26 cellular contexts compared by ENCODE assay signal in the genomic region with DNA sequence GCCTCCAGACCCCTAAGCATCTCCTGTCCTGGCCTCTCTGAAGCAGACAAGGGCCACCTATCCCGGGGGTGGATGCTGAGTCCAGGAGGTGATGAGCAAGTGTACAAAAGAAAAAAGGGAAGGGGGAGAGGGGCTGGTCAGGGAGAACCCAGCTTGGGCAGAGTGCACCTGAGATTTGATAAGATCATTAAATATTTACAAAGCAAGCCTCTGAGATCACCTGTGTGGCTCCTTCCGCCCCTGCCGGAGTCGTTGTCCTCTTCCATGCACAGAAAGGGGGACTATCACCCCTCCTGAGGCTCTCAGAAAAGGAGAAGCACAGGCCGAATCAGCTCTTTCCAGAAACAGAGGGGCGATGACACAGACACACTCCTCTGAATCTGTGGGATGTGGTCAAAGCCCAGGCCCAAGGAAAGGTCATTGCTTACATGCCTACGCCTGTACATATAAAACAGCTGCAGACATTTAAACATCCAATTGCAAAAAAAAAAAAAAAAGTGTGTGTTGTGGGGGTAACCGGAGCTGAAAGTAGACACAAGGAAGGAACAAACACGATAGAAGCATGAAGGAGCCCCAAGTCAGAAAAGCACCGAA. TPM values are rescaled to one million over a fixed set of nuclear protein-coding genes. Genes with fewer than 3 reads are reported as not detected.
DNase-seq lines count a peak whose midpoint lies in the region; ATAC-seq, FAIRE-seq and TF ChIP-seq lines count a peak whose summit lies in the region.
"Had no signal": no experiment of that assay in that cellular context is flagged by ENCODE, and none has a peak within 500 bp of the region (broad histone marks: within the 10 kb centered on the region; RNA-seq: fewer than 3 reads in every experiment).

No MANE protein-coding gene starts in this region.

- no peak for TF ChIP-seq EP300 in H1 (IDR thresholded peaks at IDR 0.05; ENCODE audit: borderline replicate concordance in 1 of 2, low read depth in 2 of 2, low read length in 2 of 2)

- no peaks in the 10 kb centered on the region for H3K79me2 ChIP-seq in H1 (ENCODE audit: control insufficient read depth in 1 of 2, insufficient read depth in 2 of 2, low read length in 2 of 2)

- peak overlapping the region; percentile 62; the same call in 1 of the 2 replicates for H4K8ac ChIP-seq in H1 (ENCODE audit: extremely low read depth, insufficient read depth, low read length)

- DNase-seq in LHCN-M2 (ENCODE audit: low read depth) (peak; percentile 29), Panc1 (ENCODE audit: low read depth, low spot score) (no peak), H1 (ENCODE audit: low read depth in 1 of 2, low spot score in 2 of 2) (no peak), GM19239 (ENCODE audit: insufficient read length, low spot score) (no peak), NCI-H2196 (lab: John Stamatoyannopoulos, UW; ENCODE audit: unreplicated experiment) (no peak)
- no peak for DNase-seq in stimulated activated naive B cell treated with anti-CD40 and anti-IgM and Interleukin-4, amounts not matched to agents 10 μg/mL and 1 μg/mL and 100 μg/mL, for 72 hours
- no peak for DNase-seq in central memory CD4-positive, alpha-beta T cell
- DNase-seq: AML-193; CD4-positive, alpha-beta memory T cell; COR-L47; KG1; NCI-H1092; NCI-H1417 treated with DMSO at 0.1 percent for 48 hours; NCI-H187 treated with DMSO at 0.1 percent for 48 hours; NCI-H2171 treated with DMSO at 0.1 percent for 48 hours; NCI-H524 treated with DMSO at 0.1 percent for 48 hours; NCI-H774; RPMI8226; SHP77; T-helper 1 cell had no signal

- H3K9me3 Mint-ChIP-seq in stimulated activated naive B cell treated with anti-CD40 and anti-IgM and Interleukin-4, amounts not matched to agents 10 μg/mL and 1 μg/mL and 100 μg/mL, for 72 hours = peaks cover 11 to 12% of the 10 kb centered on the region in 2 donors
- H3K9me3 Mint-ChIP-seq: GM23338 had no signal

- intact Hi-C loops in Panc1 (cut with micrococcal nuclease; ENCODE audit: unreplicated experiment) = no loop called here

- H3K4me1 Mint-ChIP-seq in stimulated activated naive B cell treated with anti-CD40 and anti-IgM and Interleukin-4, amounts not matched to agents 10 μg/mL and 1 μg/mL and 100 μg/mL, for 72 hours = no peaks in the 10 kb centered on the region
- H3K4me1 Mint-ChIP-seq: GM23338 had no signal

- TF ChIP-seq CTCF in Panc1 (IDR thresholded peaks at IDR 0.05) (no peak), H1 (IDR thresholded peaks at IDR 0.05; ENCODE audit: control extremely low read depth in 1 of 3, insufficient read depth in 1 of 3, low read depth in 1 of 3, low read length in 3 of 3) (no peak)

- H3K27me3 ChIP-seq in Panc1 (ENCODE audit: control insufficient read depth, insufficient read depth, low read length) (no peaks in the 10 kb centered on the region), H1 (replicated peaks in 1 of 4; ENCODE audit: control insufficient read depth in 3 of 4, extremely low read depth in 1 of 4, insufficient read depth in 3 of 4, low read length in 3 of 4) (no peaks in the 10 kb centered on the region)
- H3K27me3 ChIP-seq: BLaER1 treated with 17β-estradiol and CSF1 and Interleukin-3, amounts not matched to agents 10 nM and 100 nM had no signal

- H3K79me1 ChIP-seq in H1 (ENCODE audit: low read depth, low read length) = no peaks in the 10 kb centered on the region

- peak; percentile 38; the same call in 1 of the 2 replicates for ATAC-seq in Panc1
- no peak for ATAC-seq in stimulated activated naive B cell treated with anti-CD40 and anti-IgM and Interleukin-4, amounts not matched to agents 10 μg/mL and 1 μg/mL and 100 μg/mL, for 72 hours (replicated peaks)
- ATAC-seq: GM23338 had no signal

- no TSS peak for BruUV-seq in Panc1 (replicated peaks; lab: Mats Ljungman, UMichigan)

- no peaks in the 10 kb centered on the region for H3K23me2 ChIP-seq in H1 (ENCODE audit: low read depth, low read length)

- H3K23ac ChIP-seq in H1 (ENCODE audit: insufficient read length) = no peak overlapping the region

- H3K4me3 ChIP-seq in Panc1 (ENCODE audit: low read depth in 2 of 2, low read length in 2 of 2) = no peak overlapping the region
- no peak overlapping the region for H3K4me3 ChIP-seq in H1 (ENCODE audit: extremely low read depth in 1 of 4, insufficient read depth in 2 of 4, low read depth in 3 of 4, low read length in 4 of 4)
- H3K4me3 ChIP-seq: A549; BLaER1 treated with 17β-estradiol and CSF1 and Interleukin-3, amounts not matched to agents 10 nM and 100 nM; GM23338; HAP-1 had no signal

- H4K20me1 ChIP-seq in H1 (replicated peaks in 1 of 2; ENCODE audit: control insufficient read depth in 1 of 2, insufficient read depth in 2 of 2, low read length in 2 of 2) = no peaks in the 10 kb centered on the region
- H4K20me1 ChIP-seq: BLaER1 treated with 17β-estradiol and CSF1 and Interleukin-3, amounts not matched to agents 10 nM and 100 nM had no signal

- no peak overlapping the region for H4K91ac ChIP-seq in H1 (replicated peaks; ENCODE audit: insufficient read length, low read length)

- H3K9me3 ChIP-seq in Panc1 (ENCODE audit: control insufficient read depth, insufficient read depth, low read depth, low read length) (no peaks in the 10 kb centered on the region), H1 (ENCODE audit: insufficient read depth in 2 of 2, low read depth in 1 of 2, low read length in 1 of 2) (0 out of 4 replicates have a peak, but pooled peaks cover 0 to 5% of the 10 kb centered on the region in 2 experiments)
- H3K9me3 ChIP-seq: HAP-1 had no signal

- H3K4ac ChIP-seq in H1 (replicated peaks; ENCODE audit: insufficient read length, low read depth, low read length) = no peak overlapping the region

- H2AK5ac ChIP-seq in H1 (ENCODE audit: low read depth, low read length) = no peak overlapping the region

- no peak overlapping the region for H3K4me2 ChIP-seq in H1 (ENCODE audit: insufficient read depth in 1 of 2, low read depth in 2 of 2, low read length in 2 of 2)
- H3K4me2 ChIP-seq: A549; BLaER1 treated with 17β-estradiol and CSF1 and Interleukin-3, amounts not matched to agents 10 nM and 100 nM; GM23338 had no signal

- H3K27ac ChIP-seq in Panc1 (ENCODE audit: low read length) = no peak overlapping the region
- H3K27ac ChIP-seq in H1 (ENCODE audit: low read depth, low read length) = no peak overlapping the region
- H3K27ac ChIP-seq: A549; BLaER1 treated with 17β-estradiol and CSF1 and Interleukin-3, amounts not matched to agents 10 nM and 100 nM had no signal

- H2BK120ac ChIP-seq in H1 (replicated peaks; ENCODE audit: low read depth, low read length) = no peak overlapping the region

- peaks cover 12 to 13% of the 10 kb centered on the region in 2 donors for H3K27me3 Mint-ChIP-seq in stimulated activated naive B cell treated with anti-CD40 and anti-IgM and Interleukin-4, amounts not matched to agents 10 μg/mL and 1 μg/mL and 100 μg/mL, for 72 hours
- H3K27me3 Mint-ChIP-seq: CD4-positive, alpha-beta memory T cell had no signal

- no peak overlapping the region for H2BK15ac ChIP-seq in H1 (ENCODE audit: low read length)

- POLR2A ChIA-PET in Panc1 (lab: Charles Lee) = no interaction called here
- POLR2A ChIA-PET in H1 (lab: Charles Lee; ENCODE audit: partially characterized antibody) = no interaction called here

- H3K4me1 ChIP-seq in Panc1 (ENCODE audit: control insufficient read depth, insufficient read depth, low read length) = no peaks in the 10 kb centered on the region
- H3K4me1 ChIP-seq in H1 (replicated peaks in 1 of 4; ENCODE audit: control insufficient read depth in 3 of 4, insufficient read depth in 4 of 4, low read length in 3 of 4) = no peaks in the 10 kb centered on the region
- H3K4me1 ChIP-seq: A549; BLaER1 treated with 17β-estradiol and CSF1 and Interleukin-3, amounts not matched to agents 10 nM and 100 nM; HAP-1 had no signal

- TF ChIP-seq RAD21 in H1 (IDR thresholded peaks at IDR 0.05 in 1 of 2, conservative IDR thresholded peaks at IDR 0.05 in 1 of 2; ENCODE audit: low read depth in 2 of 2, low read length in 2 of 2) = no peak

- H3K27ac Mint-ChIP-seq in stimulated activated naive B cell treated with anti-CD40 and anti-IgM and Interleukin-4, amounts not matched to agents 10 μg/mL and 1 μg/mL and 100 μg/mL, for 72 hours = peak overlapping the region; percentile 6
- H3K27ac Mint-ChIP-seq: CD4-positive, alpha-beta memory T cell; GM23338 had no signal

- in situ Hi-C loops in Panc1 (cut with HindIII; ENCODE audit: low pct_unique_long_range_greater_than_20kb, low sequenced_read_pairs) = no loop called here

- H2BK20ac ChIP-seq in H1 (ENCODE audit: low read length) = no peak overlapping the region

- CTCF ChIA-PET in Panc1 (lab: Charles Lee) (interaction anchor here (0.6 kb wide), 1 partner anchor 138 kb away, joined by 3 read pairs; no protein-coding TSS in a partner anchor), H1 (lab: Charles Lee; ENCODE audit: partially characterized antibody) (no interaction called here)

- H2AFZ ChIP-seq in H1 (ENCODE audit: low read length) = no peak overlapping the region
- H2AFZ ChIP-seq: GM23338 had no signal

- H3K9ac ChIP-seq in H1 (replicated peaks in 1 of 4; ENCODE audit: extremely low read depth in 1 of 4, low read depth in 3 of 4, low read length in 3 of 4) = no peak overlapping the region
- H3K9ac ChIP-seq: BLaER1 treated with 17β-estradiol and CSF1 and Interleukin-3, amounts not matched to agents 10 nM and 100 nM had no signal

- no peak overlapping the region for H3K56ac ChIP-seq in H1 (replicated peaks; ENCODE audit: insufficient read length, low read depth, low read length)

- FAIRE-seq in H1 (lab: Jason Lieb, UNC) = no peak
- FAIRE-seq in GM19239 (lab: Jason Lieb, UNC) = no peak
- FAIRE-seq: A549, G401.6, HTR-8/SVneo had no signal

- H3K14ac ChIP-seq in H1 (ENCODE audit: insufficient read length) = no peak overlapping the region

- no peak overlapping the region for H3K4me3 Mint-ChIP-seq in stimulated activated naive B cell treated with anti-CD40 and anti-IgM and Interleukin-4, amounts not matched to agents 10 μg/mL and 1 μg/mL and 100 μg/mL, for 72 hours
- H3K4me3 Mint-ChIP-seq: CD4-positive, alpha-beta memory T cell; GM23338 had no signal

- 85% methylated on average over 10 of the region's 10 CpGs; no CpG with 5 or more reads in 1 of the 2 experiments for WGBS in H1 (ENCODE audit: extremely low coverage in 1 of 2, insufficient coverage in 1 of 2, insufficient read length in 1 of 2, insufficient replicate concordance in 2 of 2, low coverage in 1 of 2, low lambda C conversion rate in 2 of 2, missing lambda C conversion rate in 1 of 2), 2 experiments

- H2BK5ac ChIP-seq in H1 (ENCODE audit: low read depth, low read length) = no peak overlapping the region

- H2BK12ac ChIP-seq in H1 (ENCODE audit: low read depth, low read length) = no peak overlapping the region

- TF ChIP-seq POLR2A in H1 (IDR thresholded peaks at IDR 0.05; ENCODE audit: control extremely low read depth in 1 of 2, low read depth in 2 of 2, low read length in 2 of 2) = no peak

- H3K36me3 Mint-ChIP-seq in stimulated activated naive B cell treated with anti-CD40 and anti-IgM and Interleukin-4, amounts not matched to agents 10 μg/mL and 1 μg/mL and 100 μg/mL, for 72 hours = peaks cover 5% of the 10 kb centered on the region in 2 donors

- H3K36me3 ChIP-seq in Panc1 (ENCODE audit: control insufficient read depth, insufficient read depth, low read length) = no peaks in the 10 kb centered on the region
- no peaks in the 10 kb centered on the region for H3K36me3 ChIP-seq in H1 (ENCODE audit: control insufficient read depth in 2 of 4, insufficient read depth in 4 of 4, low read length in 3 of 4)
- H3K36me3 ChIP-seq: BLaER1 treated with 17β-estradiol and CSF1 and Interleukin-3, amounts not matched to agents 10 nM and 100 nM; HAP-1 had no signal

- no peak overlapping the region for H3K18ac ChIP-seq in H1 (ENCODE audit: extremely low read depth, low read length)

- H4K5ac ChIP-seq in H1 (ENCODE audit: insufficient read length, low read depth, low read length) = no peak overlapping the region

RNA-seq across cellular contexts. Expression of a gene that starts 30.9 kb away (rescaled TPM):
- total RNA-seq in LHCN-M2 (2014; rRNA removed) (not detected in 2 replicates), Panc1 (2021; ENCODE audit: unreplicated experiment) (not detected)
- not detected for polyA plus RNA-seq in LHCN-M2 (2012)
- polyA plus RNA-seq in Panc1 (2012; ENCODE audit: insufficient read length) = not detected
- not detected in 2 replicates for total RNA-seq in H1 (2021; fragmentation: NEBNext Ultra II Directional; extraction: Animal tissue kit (Norgen Biotek cat#: 25700))
- polyA plus RNA-seq in H1 (2011; rRNA removed) = not detected in 2 replicates
- polyA plus RNA-seq in H1 (2011; cell fraction: cytosol; rRNA removed) = not detected
- polyA plus RNA-seq in H1 (2011; cell fraction: nucleus; rRNA removed) = not detected
- polyA plus RNA-seq in H1 (2012, experiment 1 of 2) = not detected in 4 replicates
- polyA plus RNA-seq in H1 (2012, experiment 2 of 2) = not detected
- not detected for polyA plus RNA-seq in H1 (2013, experiment 1 of 2)
- not detected for polyA plus RNA-seq in H1 (2013, experiment 2 of 2)
- polyA minus RNA-seq in H1 (2011; rRNA and poly(A)+ RNA removed) = not detected in 2 replicates
- not detected for polyA minus RNA-seq in H1 (2011; cell fraction: cytosol; rRNA and poly(A)+ RNA removed)
- polyA minus RNA-seq in H1 (2011; cell fraction: nucleus; rRNA and poly(A)+ RNA removed) = not detected
- total RNA-seq: CD4-positive, alpha-beta memory T cell; GM23338 had no signal
- polyA plus RNA-seq: A549; CD4-positive, alpha-beta memory T cell; GM23338 had no signal
